8 cellular contexts compared by ENCODE assay signal in genomic region chr17:39636587-39636926, GRCh38. TPM values are rescaled to one million over a fixed set of nuclear protein-coding genes. Genes with fewer than 3 reads are reported as not detected.
A peak's percentile ranks its signal among the peaks of the same experiment; 100 is the strongest.
DNase-seq lines count a peak whose midpoint lies in the region; ATAC-seq and TF ChIP-seq lines count a peak whose summit lies in the region.

No MANE protein-coding gene starts in this region.

- no peak overlapping the region for H2AFZ ChIP-seq in HCT116 (ENCODE audit: low read depth, low read length, poor library complexity, severe bottlenecking)

- POLR2A ChIA-PET in HCT116 (lab: Charles Lee) = no interaction called here
- POLR2A ChIA-PET in WTC11 (lab: Charles Lee) = no interaction called here

- H3K4me2 ChIP-seq in HCT116 (ENCODE audit: low read length) = peak overlapping the region; percentile 94

- TSS peak; percentile 89 for BruUV-seq in HCT116 (replicated peaks; lab: Mats Ljungman, UMichigan)

- H3K79me2 ChIP-seq in HCT116 (ENCODE audit: insufficient read depth, low read length) = peaks cover 33% of the 10 kb centered on the region

- peaks cover 72% of the 10 kb centered on the region for H3K4me1 Mint-ChIP-seq in WTC11

- H3K4me3 Mint-ChIP-seq in WTC11 = peak overlapping the region; percentile 76

- H3K27me3 ChIP-seq in HCT116 (ENCODE audit: insufficient read depth, low read length) (no peaks in the 10 kb centered on the region), stomach smooth muscle (ENCODE audit: control insufficient read depth in 1 of 2, insufficient read depth in 2 of 2, low read length in 2 of 2) (peaks cover 0 to 6% of the 10 kb centered on the region in 2 donors)

- H3K27me3 Mint-ChIP-seq in WTC11 (ENCODE audit: low read depth) = no peaks in the 10 kb centered on the region

- no peak for TF ChIP-seq RAD21 in HCT116 (IDR thresholded peaks at IDR 0.05; ENCODE audit: low read depth)

- H3K9me3 ChIP-seq in HCT116 (ENCODE audit: control insufficient read depth in 1 of 2, insufficient read depth in 1 of 2, low read depth in 1 of 2, low read length in 2 of 2) = no peaks in the 10 kb centered on the region
- H3K9me3 ChIP-seq in stomach smooth muscle (ENCODE audit: control insufficient read depth in 2 of 2, low read length in 2 of 2) = no peaks in the 10 kb centered on the region

- H3K36me3 Mint-ChIP-seq in WTC11 = no peaks in the 10 kb centered on the region

- H3K4me3 ChIP-seq in HCT116 (replicated peaks in 1 of 2; ENCODE audit: low read depth in 1 of 2, low read length in 2 of 2) (peak overlapping the region; percentile 94 to 99), iPS-11a (ENCODE audit: low read depth, low read length) (peak overlapping the region; percentile 10), stomach smooth muscle (ENCODE audit: low read length in 2 of 2) (peak overlapping the region; percentile 81 to 97)

- ATAC-seq in HCT116 (peak; percentile 3), WTC11 (no peak)

- TF ChIP-seq CTCF in C4-2B (conservative IDR thresholded peaks at IDR 0.05) (no peak), HCT116 (IDR thresholded peaks at IDR 0.05 in 2 of 3, conservative IDR thresholded peaks at IDR 0.05 in 1 of 3; ENCODE audit: borderline replicate concordance in 1 of 3, insufficient read depth in 1 of 3, low read depth in 2 of 3, low read length in 2 of 3) (no peak), WTC11 (IDR thresholded peaks at IDR 0.05) (no peak)

- no peaks in the 10 kb centered on the region for H4K20me1 ChIP-seq in HCT116 (ENCODE audit: insufficient read depth)

- RAD21 ChIA-PET in HCT116 (lab: Charles Lee; ENCODE audit: low non-redundant PET in 1 of 2, low total read pairs in 2 of 2, uncharacterized antibody in 2 of 2, unreplicated experiment in 2 of 2) = no interaction called here

- H3K4me1 ChIP-seq in HCT116 (ENCODE audit: control insufficient read depth in 1 of 2, insufficient read depth in 2 of 2, low read length in 2 of 2) (peaks cover 49 to 65% of the 10 kb centered on the region in 2 experiments), stomach smooth muscle (ENCODE audit: control insufficient read depth, insufficient read depth, low read length) (peaks cover 46% of the 10 kb centered on the region)

- H3K27ac Mint-ChIP-seq in WTC11 = peak overlapping the region; percentile 64

- peak overlapping the region; percentile 90 for H3K27ac ChIP-seq in C4-2B
- peak overlapping the region; percentile 72 for H3K27ac ChIP-seq in HCT116 (ENCODE audit: low read depth, low read length)
- H3K27ac ChIP-seq in stomach smooth muscle (ENCODE audit: low read length) = peak overlapping the region; percentile 77

- intact Hi-C loops in HCT116 (cut with micrococcal nuclease) = no loop called here

- no peak for TF ChIP-seq POLR2A in HCT116 (IDR thresholded peaks at IDR 0.05; ENCODE audit: borderline replicate concordance, extremely low read depth, insufficient read depth, insufficient read length)

- H3K9me3 Mint-ChIP-seq in WTC11 = no peaks in the 10 kb centered on the region

- H3K36me3 ChIP-seq in HCT116 (ENCODE audit: control insufficient read depth in 1 of 2, insufficient read depth in 2 of 2, low read length in 2 of 2) = no peaks in the 10 kb centered on the region
- H3K36me3 ChIP-seq in stomach smooth muscle (ENCODE audit: control insufficient read depth in 2 of 2, insufficient read depth in 2 of 2, low read length in 2 of 2) = no peaks in the 10 kb centered on the region

- H3K9ac ChIP-seq in HCT116 (ENCODE audit: low read length) = peak overlapping the region; percentile 90
- H3K9ac ChIP-seq in stomach smooth muscle (ENCODE audit: low read length in 2 of 2) = peak overlapping the region; percentile 99

- DNase-seq in HCT116 (ENCODE audit: low read depth, low spot score) = no peak
- DNase-seq in WTC11 (ENCODE audit: low spot score) = no peak
- no peak for DNase-seq in kidney glomerular epithelial cell (lab: John Stamatoyannopoulos, UW)
- no peak for DNase-seq in NCI-H1417 (lab: John Stamatoyannopoulos, UW)
- no peak for DNase-seq in NCI-H1092 treated with DMSO at 0.1 percent for 48 hours (lab: John Stamatoyannopoulos, UW)

- H3K9me2 ChIP-seq in HCT116 (ENCODE audit: insufficient read depth) = no peaks in the 10 kb centered on the region

- CTCF ChIA-PET in HCT116 (lab: Charles Lee) = interaction anchor here (1.0 to 1.7 kb wide), 2 partner anchors 13 to 17 kb away, joined by 3 to 7 read pairs; no protein-coding TSS in a partner anchor
- CTCF ChIA-PET in WTC11 (lab: Charles Lee) = interaction anchor here (1.0 to 23.6 kb wide), 6 partner anchors 10 to 89 kb away, joined by 3 to 851 read pairs (median 10); partner anchors contain the start of gene PPP1R1B

TF ChIP-seq in HCT116, 20 proteins besides CTCF, POLR2A, EP300 and RAD21 (continues in another document):
- no peak for TF ChIP-seq FOSL1 (IDR thresholded peaks at IDR 0.05; ENCODE audit: low read depth)
- TF ChIP-seq ATF3 (IDR thresholded peaks at IDR 0.05) = no peak
- no peak for TF ChIP-seq ZFX (IDR thresholded peaks at IDR 0.05)
- TF ChIP-seq CBX3 (IDR thresholded peaks at IDR 0.05; ENCODE audit: low read depth) = no peak
- TF ChIP-seq ZNF274 (IDR thresholded peaks at IDR 0.05; ENCODE audit: low read depth, low read length) = no peak
- no peak for TF ChIP-seq SIN3A (IDR thresholded peaks at IDR 0.05; ENCODE audit: low read depth)
- no peak for TF ChIP-seq EZH2 (IDR thresholded peaks at IDR 0.05)
- TF ChIP-seq ZBTB33 (IDR thresholded peaks at IDR 0.05; ENCODE audit: extremely low read depth, insufficient replicate concordance, low read length) = no peak
- no peak for TF ChIP-seq SRF (IDR thresholded peaks at IDR 0.05; ENCODE audit: low read depth)
- no peak for TF ChIP-seq CEBPB (IDR thresholded peaks at IDR 0.05; ENCODE audit: low read depth)
- no peak for TF ChIP-seq SP1 (IDR thresholded peaks at IDR 0.05; ENCODE audit: low read depth)

TF ChIP-seq in WTC11, 78 proteins besides CTCF, POLR2A, EP300 and RAD21:
- TF ChIP-seq HMGXB4 (CRISPR knock-in tag; IDR thresholded peaks at IDR 0.05) (no peak), ZNF263 (CRISPR knock-in tag; IDR thresholded peaks at IDR 0.05; ENCODE audit: low read depth) (no peak), ATF3 (CRISPR knock-in tag; conservative IDR thresholded peaks at IDR 0.05) (no peak), ZNF423 (CRISPR knock-in tag; IDR thresholded peaks at IDR 0.05) (no peak), ZSCAN18 (CRISPR knock-in tag; IDR thresholded peaks at IDR 0.05) (no peak), MLX (CRISPR knock-in tag; IDR thresholded peaks at IDR 0.05) (no peak), USF2 (CRISPR knock-in tag; IDR thresholded peaks at IDR 0.05) (no peak)
TF ChIP-seq in WTC11: peak in this region for 0.

RNA-seq across cellular contexts. Expression of gene STARD3, which starts 0.4 kb away (rescaled TPM):
- total RNA-seq in HCT116 (2021; ENCODE audit: unreplicated experiment) (73.9 TPM), WTC11 (2021) (64.9 to 75.3 TPM (median 65.4 TPM) in 3 replicates)
- polyA plus RNA-seq in HCT116 (2012) = 66.5 and 74.4 TPM in 2 replicates

RNA-seq across cellular contexts. Expression of gene PPP1R1B, which starts 9.8 kb away (rescaled TPM):
- total RNA-seq in HCT116 (2021; ENCODE audit: unreplicated experiment) = 0.49 TPM
- polyA plus RNA-seq in HCT116 (2012) = 0.40 and 0.56 TPM in 2 replicates
- total RNA-seq in WTC11 (2021) = 15.0 to 20.5 TPM (median 15.2 TPM) in 3 replicates

RNA-seq across cellular contexts. Expression of gene TCAP, which starts 28.6 kb away (rescaled TPM):
- 1.5 TPM for total RNA-seq in HCT116 (2021; ENCODE audit: unreplicated experiment)
- polyA plus RNA-seq in HCT116 (2012) = 0.77 and 1.0 TPM in 2 replicates
- total RNA-seq in WTC11 (2021) = 2.5 to 2.9 TPM (median 2.8 TPM) in 3 replicates

RNA-seq across cellular contexts. Expression of gene NEUROD2, which starts 28.8 kb away (rescaled TPM):
- total RNA-seq in HCT116 (2021; ENCODE audit: unreplicated experiment) = not detected
- polyA plus RNA-seq in HCT116 (2012) = 0.03 and 0.05 TPM in 2 replicates
- not detected in 3 replicates for total RNA-seq in WTC11 (2021)

RNA-seq across cellular contexts. Expression of gene PNMT, which starts 31.7 kb away (rescaled TPM):
- total RNA-seq in HCT116 (2021; ENCODE audit: unreplicated experiment) (not detected), WTC11 (2021) (2.4 to 3.1 TPM (median 2.7 TPM) in 3 replicates)
- 0.09 and 0.10 TPM in 2 replicates for polyA plus RNA-seq in HCT116 (2012)

Comparison
In these comparisons a context has a peak if more than half of its experiments do, and no peak if none do; other contexts are left out.
1. H3K4me3 ChIP-seq: peak in every context shown above with its lines; median percentile 96 in HCT116; 89 in stomach smooth muscle; 10 in iPS-11a.
2. RNA of gene PPP1R1B, which starts 9.8 kb away (total RNA-seq): 15.0 to 20.5 TPM in WTC11; 0.49 TPM in HCT116 (single experiment); every median in the first group is over 10 times any median in the second.
3. Peak in every context shown above with its lines, with median percentiles within 50 percentile points of each other: H3K27ac ChIP-seq.